8 cellular contexts compared by ENCODE assay signal in genomic region chr2:28394331-28394877, GRCh38. TPM values are rescaled to one million over a fixed set of nuclear protein-coding genes. Genes with fewer than 3 reads are reported as not detected.
DNase-seq lines count a peak whose midpoint lies in the region; ATAC-seq and FAIRE-seq lines count a peak whose summit lies in the region.

No MANE protein-coding gene starts in this region.

- WGBS in small intestine, 3 donors: 1 to 9% (median 3%) methylated on average over 20 to 21 of the region's 21 CpGs

- H3K27ac Mint-ChIP-seq in activated CD8-positive, alpha-beta memory T cell treated with anti-CD3 and anti-CD28 coated beads, Interleukin-2, amount 10 ng/mL, durations not matched to agents 7 days and 5 days: no peak overlapping the region
- H3K27ac Mint-ChIP-seq in activated T-helper 1 cell treated with anti-CD3 and anti-CD28 coated beads, Interleukin-12 subunit alpha, Interleukin-12 subunit beta, Interleukin-2, Interleukin-4 antibody, amounts not matched to agents 30 ng/mL and 10 ng/mL and 1 ng/mL, durations not matched to agents 14 hours and 24 hours and 36 hours: peak overlapping the region; percentile 85

- no peak for ATAC-seq in activated CD8-positive, alpha-beta memory T cell treated with anti-CD3 and anti-CD28 coated beads, Interleukin-2, amount 10 ng/mL, durations not matched to agents 7 days and 5 days
- ATAC-seq in GM21786 (IDR thresholded peaks at IDR 0.05; ENCODE audit: unreplicated experiment): no peak

- no peaks in the 10 kb centered on the region for H3K9me3 ChIP-seq in small intestine (ENCODE audit: control insufficient read depth, low read depth)

- peaks cover 33% of the 10 kb centered on the region for H3K4me1 Mint-ChIP-seq in activated CD8-positive, alpha-beta memory T cell treated with anti-CD3 and anti-CD28 coated beads, Interleukin-2, amount 10 ng/mL, durations not matched to agents 7 days and 5 days
- peaks cover 8% of the 10 kb centered on the region for H3K4me1 Mint-ChIP-seq in activated T-helper 1 cell treated with anti-CD3 and anti-CD28 coated beads, Interleukin-12 subunit alpha, Interleukin-12 subunit beta, Interleukin-2, Interleukin-4 antibody, amounts not matched to agents 30 ng/mL and 10 ng/mL and 1 ng/mL, durations not matched to agents 14 hours and 24 hours and 36 hours (ENCODE audit: low read depth)

- intact Hi-C loops in activated T-helper 1 cell treated with anti-CD3 and anti-CD28 coated beads, Interleukin-12 subunit alpha, Interleukin-12 subunit beta, Interleukin-2, Interleukin-4 antibody, amounts not matched to agents 30 ng/mL and 10 ng/mL and 1 ng/mL, durations not matched to agents 14 hours and 24 hours and 36 hours (cut with micrococcal nuclease): loop anchor here (5.0 to 10.0 kb wide), 4 partner anchors 228 to 672 kb away; no protein-coding TSS in a partner anchor
- intact Hi-C loops in posterior vena cava (cut with DNase I): loop anchor here (5.0 to 10.0 kb wide), 2 partner anchors 500 to 687 kb away; partner anchors contain the start of genes BABAM2 (in 1 of the 2) and RBKS (in 1 of the 2)

- DNase-seq in activated CD8-positive, alpha-beta memory T cell treated with anti-CD3 and anti-CD28 coated beads, Interleukin-2, amount 10 ng/mL, durations not matched to agents 7 days and 5 days: peak; percentile 58
- no peak for DNase-seq in activated CD8-positive, alpha-beta memory T cell treated with anti-CD3 and anti-CD28 coated beads, Interleukin-2, amount 50 U/mL, for 4 hours
- DNase-seq in activated T-helper 1 cell treated with anti-CD3 and anti-CD28 coated beads, Interleukin-12 subunit alpha, Interleukin-12 subunit beta, Interleukin-2, Interleukin-4 antibody, amounts not matched to agents 30 ng/mL and 10 ng/mL and 1 ng/mL, durations not matched to agents 14 hours and 24 hours and 36 hours (ENCODE audit: low spot score): no peak
- peak; percentile 70 for DNase-seq in hepatic stellate cell (ENCODE audit: low spot score)
- peak; percentile 76 for DNase-seq in small intestine
- no peak for DNase-seq in posterior vena cava (ENCODE audit: low spot score)
- DNase-seq in stimulated activated CD4-positive, alpha-beta T cell treated with anti-CD3 and anti-CD28 coated beads, Interleukin-2, amount 100 ng/mL, for 24 hours: no peak

- peaks cover 2 to 5% of the 10 kb centered on the region in 2 donors for H3K4me1 ChIP-seq in small intestine (ENCODE audit: control insufficient read depth in 2 of 2, insufficient read depth in 1 of 2, low read depth in 1 of 2, low read length in 1 of 2)

- H3K36me3 ChIP-seq in small intestine (ENCODE audit: control insufficient read depth in 2 of 2, insufficient read depth in 2 of 2, low read length in 2 of 2): no peaks in the 10 kb centered on the region

- no peaks in the 10 kb centered on the region for H3K9me3 Mint-ChIP-seq in activated CD8-positive, alpha-beta memory T cell treated with anti-CD3 and anti-CD28 coated beads, Interleukin-2, amount 10 ng/mL, durations not matched to agents 7 days and 5 days (ENCODE audit: low read depth)
- H3K9me3 Mint-ChIP-seq in activated T-helper 1 cell treated with anti-CD3 and anti-CD28 coated beads, Interleukin-12 subunit alpha, Interleukin-12 subunit beta, Interleukin-2, Interleukin-4 antibody, amounts not matched to agents 30 ng/mL and 10 ng/mL and 1 ng/mL, durations not matched to agents 14 hours and 24 hours and 36 hours: no peaks in the 10 kb centered on the region

- peak overlapping the region; percentile 84 to 89 for H3K4me3 ChIP-seq in small intestine (ENCODE audit: low read depth in 1 of 2, low read length in 2 of 2)

- no peak for FAIRE-seq in small intestine (lab: Jason Lieb, UNC)

- no peaks in the 10 kb centered on the region for H3K27me3 ChIP-seq in small intestine (ENCODE audit: control insufficient read depth in 2 of 2, insufficient read depth in 2 of 2, low read length in 2 of 2)

- CTCF ChIA-PET in activated CD8-positive, alpha-beta memory T cell treated with anti-CD3 and anti-CD28 coated beads, Interleukin-2, amount 10 ng/mL, durations not matched to agents 7 days and 5 days (lab: Charles Lee): no interaction called here

- H3K27ac ChIP-seq in small intestine (ENCODE audit: low read depth in 1 of 2, low read length in 1 of 2): peak overlapping the region; percentile 98 to 99

- no peak overlapping the region for H3K4me3 Mint-ChIP-seq in activated CD8-positive, alpha-beta memory T cell treated with anti-CD3 and anti-CD28 coated beads, Interleukin-2, amount 10 ng/mL, durations not matched to agents 7 days and 5 days
- H3K4me3 Mint-ChIP-seq in activated T-helper 1 cell treated with anti-CD3 and anti-CD28 coated beads, Interleukin-12 subunit alpha, Interleukin-12 subunit beta, Interleukin-2, Interleukin-4 antibody, amounts not matched to agents 30 ng/mL and 10 ng/mL and 1 ng/mL, durations not matched to agents 14 hours and 24 hours and 36 hours: no peak overlapping the region

- H3K27me3 Mint-ChIP-seq in activated CD8-positive, alpha-beta memory T cell treated with anti-CD3 and anti-CD28 coated beads, Interleukin-2, amount 10 ng/mL, durations not matched to agents 7 days and 5 days: no peaks in the 10 kb centered on the region
- no peaks in the 10 kb centered on the region for H3K27me3 Mint-ChIP-seq in activated T-helper 1 cell treated with anti-CD3 and anti-CD28 coated beads, Interleukin-12 subunit alpha, Interleukin-12 subunit beta, Interleukin-2, Interleukin-4 antibody, amounts not matched to agents 30 ng/mL and 10 ng/mL and 1 ng/mL, durations not matched to agents 14 hours and 24 hours and 36 hours (ENCODE audit: insufficient read depth)

- H3K36me3 Mint-ChIP-seq in activated CD8-positive, alpha-beta memory T cell treated with anti-CD3 and anti-CD28 coated beads, Interleukin-2, amount 10 ng/mL, durations not matched to agents 7 days and 5 days: peaks cover 18% of the 10 kb centered on the region
- peaks cover 15% of the 10 kb centered on the region for H3K36me3 Mint-ChIP-seq in activated T-helper 1 cell treated with anti-CD3 and anti-CD28 coated beads, Interleukin-12 subunit alpha, Interleukin-12 subunit beta, Interleukin-2, Interleukin-4 antibody, amounts not matched to agents 30 ng/mL and 10 ng/mL and 1 ng/mL, durations not matched to agents 14 hours and 24 hours and 36 hours (ENCODE audit: low read depth)

RNA-seq across cellular contexts. Expression of gene FOSL2, which starts 1.7 kb away (rescaled TPM):
- 10 to 100 TPM; 56.2 to 75.7 TPM for total RNA-seq in activated CD8-positive, alpha-beta memory T cell treated with anti-CD3 and anti-CD28 coated beads, Interleukin-2, amount 10 ng/mL, durations not matched to agents 7 days and 5 days
- total RNA-seq in activated T-helper 1 cell treated with anti-CD3 and anti-CD28 coated beads, Interleukin-12 subunit alpha, Interleukin-12 subunit beta, Interleukin-2, Interleukin-4 antibody, amounts not matched to agents 30 ng/mL and 10 ng/mL and 1 ng/mL, durations not matched to agents 14 hours and 24 hours and 36 hours: 54.9 and 55.0 TPM in 2 replicates
- polyA plus RNA-seq in small intestine: 10 to 100 TPM; 29.2 to 41.4 (median 40.0) TPM
- 100 to 1,000 TPM; 105 to 141 TPM for total RNA-seq in posterior vena cava

Comparison
In these comparisons a context has a peak if more than half of its experiments do, and no peak if none do; other contexts are left out.
1. DNase-seq: peak in activated CD8-positive, alpha-beta memory T cell treated with anti-CD3 and anti-CD28 coated beads, Interleukin-2, amount 10 ng/mL, durations not matched to agents 7 days and 5 days (single experiment), hepatic stellate cell (single experiment) and small intestine (single experiment); none in activated CD8-positive, alpha-beta memory T cell treated with anti-CD3 and anti-CD28 coated beads, Interleukin-2, amount 50 U/mL, for 4 hours (single experiment), activated T-helper 1 cell treated with anti-CD3 and anti-CD28 coated beads, Interleukin-12 subunit alpha, Interleukin-12 subunit beta, Interleukin-2, Interleukin-4 antibody, amounts not matched to agents 30 ng/mL and 10 ng/mL and 1 ng/mL, durations not matched to agents 14 hours and 24 hours and 36 hours (single experiment), posterior vena cava (single experiment) and stimulated activated CD4-positive, alpha-beta T cell treated with anti-CD3 and anti-CD28 coated beads, Interleukin-2, amount 100 ng/mL, for 24 hours (0 of 2).